In genomic region chr2:174617713-174618112, GRCh38 we compare ENCODE assay signal across 13 cellular contexts. TPM values are rescaled to one million over a fixed set of nuclear protein-coding genes. Genes with fewer than 3 reads are reported as not detected.
DNase-seq lines count a peak whose midpoint lies in the region; ATAC-seq and TF ChIP-seq lines count a peak whose summit lies in the region.
"Had no signal": no experiment of that assay in that cellular context is flagged by ENCODE, and none has a peak within 500 bp of the region (broad histone marks: within the 10 kb centered on the region; RNA-seq: fewer than 3 reads in every experiment).

No MANE protein-coding gene starts in this region.

- H3K27me3 ChIP-seq in tibial artery = no peaks in the 10 kb centered on the region
- H3K27me3 ChIP-seq: brain microvascular endothelial cell had no signal

- H3K36me3 ChIP-seq in tibial artery = no peaks in the 10 kb centered on the region
- H3K36me3 ChIP-seq: brain microvascular endothelial cell had no signal

- no peaks in the 10 kb centered on the region for H3K9me3 ChIP-seq in tibial artery

- H3K27ac Mint-ChIP-seq in activated naive CD4-positive, alpha-beta T cell treated with anti-CD3 and anti-CD28 coated beads, Interleukin-2, amount 50 U/mL, for 24 hours = peak overlapping the region; percentile 97
- H3K27ac Mint-ChIP-seq in activated CD4-positive, alpha-beta memory T cell treated with anti-CD3 and anti-CD28 coated beads, Interleukin-2, amount 10 ng/mL, durations not matched to agents 7 days and 5 days = peak overlapping the region; percentile 90
- peak overlapping the region; percentile 71 for H3K27ac Mint-ChIP-seq in memory B cell

- ATAC-seq in memory B cell (ENCODE audit: low read depth) = no peak

- H3K4me3 ChIP-seq in tibial artery = no peak overlapping the region
- H3K4me3 ChIP-seq: smooth muscle cell had no signal

- DNase-seq in activated naive CD4-positive, alpha-beta T cell treated with Interleukin-2 at 50 U/mL for 16 hours = no peak
- DNase-seq in activated CD4-positive, alpha-beta memory T cell treated with anti-CD3 and anti-CD28 coated beads, Interleukin-2, amount 10 ng/mL, durations not matched to agents 7 days and 5 days = no peak
- DNase-seq in memory B cell (ENCODE audit: low spot score in 2 of 2) = no peak
- DNase-seq in tibial artery = no peak
- no peak for DNase-seq in stimulated activated CD4-positive, alpha-beta T cell treated with anti-CD3 and anti-CD28 coated beads, Interleukin-1b, Interleukin-23, amount 100 ng/mL, for 48 hours
- DNase-seq in GDM1 (lab: John Stamatoyannopoulos, UW) = no peak
- no peak for DNase-seq in NCI-H146 treated with DMSO at 0.1 percent for 48 hours (lab: John Stamatoyannopoulos, UW; ENCODE audit: unreplicated experiment)
- DNase-seq: brain microvascular endothelial cell, HCEC 1CT, NCI-H748 treated with DMSO at 0.1 percent for 48 hours had no signal

- H3K36me3 Mint-ChIP-seq in activated naive CD4-positive, alpha-beta T cell treated with anti-CD3 and anti-CD28 coated beads, Interleukin-2, amount 50 U/mL, for 24 hours = peaks cover 12% of the 10 kb centered on the region
- H3K36me3 Mint-ChIP-seq in activated CD4-positive, alpha-beta memory T cell treated with anti-CD3 and anti-CD28 coated beads, Interleukin-2, amount 10 ng/mL, durations not matched to agents 7 days and 5 days (ENCODE audit: low read depth) = peaks cover 76% of the 10 kb centered on the region
- H3K36me3 Mint-ChIP-seq in memory B cell = peaks cover 16% of the 10 kb centered on the region

- peak overlapping the region; percentile 68 for H3K4me3 Mint-ChIP-seq in activated naive CD4-positive, alpha-beta T cell treated with anti-CD3 and anti-CD28 coated beads, Interleukin-2, amount 50 U/mL, for 24 hours
- H3K4me3 Mint-ChIP-seq in activated CD4-positive, alpha-beta memory T cell treated with anti-CD3 and anti-CD28 coated beads, Interleukin-2, amount 10 ng/mL, durations not matched to agents 7 days and 5 days = peak overlapping the region; percentile 51
- no peak overlapping the region for H3K4me3 Mint-ChIP-seq in memory B cell

- POLR2A ChIA-PET in activated CD4-positive, alpha-beta memory T cell treated with anti-CD3 and anti-CD28 coated beads, Interleukin-2, amount 10 ng/mL, durations not matched to agents 7 days and 5 days (lab: Charles Lee) = interaction anchor here (0.8 to 17.1 kb wide), 10 partner anchors 9 to 551 kb away, joined by 3 to 444 read pairs (median 4); partner anchors contain the start of gene WIPF1

- intact Hi-C loops in tibial artery (cut with DNase I; ENCODE audit: low total_unique reads) = loop anchor here (5.0 kb wide), 1 partner anchor 65 kb away; no protein-coding TSS in a partner anchor

- no peaks in the 10 kb centered on the region for H3K9me3 Mint-ChIP-seq in activated naive CD4-positive, alpha-beta T cell treated with anti-CD3 and anti-CD28 coated beads, Interleukin-2, amount 50 U/mL, for 24 hours
- no peaks in the 10 kb centered on the region for H3K9me3 Mint-ChIP-seq in activated CD4-positive, alpha-beta memory T cell treated with anti-CD3 and anti-CD28 coated beads, Interleukin-2, amount 10 ng/mL, durations not matched to agents 7 days and 5 days
- H3K9me3 Mint-ChIP-seq in memory B cell = no peaks in the 10 kb centered on the region

- H3K4me1 Mint-ChIP-seq in activated naive CD4-positive, alpha-beta T cell treated with anti-CD3 and anti-CD28 coated beads, Interleukin-2, amount 50 U/mL, for 24 hours = peaks cover 82% of the 10 kb centered on the region
- H3K4me1 Mint-ChIP-seq in activated CD4-positive, alpha-beta memory T cell treated with anti-CD3 and anti-CD28 coated beads, Interleukin-2, amount 10 ng/mL, durations not matched to agents 7 days and 5 days = peaks cover 81% of the 10 kb centered on the region
- H3K4me1 Mint-ChIP-seq in memory B cell = peaks cover 52% of the 10 kb centered on the region

- CTCF ChIA-PET in activated CD4-positive, alpha-beta memory T cell treated with anti-CD3 and anti-CD28 coated beads, Interleukin-2, amount 10 ng/mL, durations not matched to agents 7 days and 5 days (lab: Charles Lee) = interaction anchor here (1.1 to 2.4 kb wide), 4 partner anchors 8 to 64 kb away, joined by 3 to 13 read pairs (median 6); no protein-coding TSS in a partner anchor

- TF ChIP-seq CTCF in tibial artery (IDR thresholded peaks at IDR 0.05) = no peak

- H3K27ac ChIP-seq in tibial artery = peak overlapping the region; percentile 80 to 84
- H3K27ac ChIP-seq: brain microvascular endothelial cell had no signal

- H3K27me3 Mint-ChIP-seq in activated naive CD4-positive, alpha-beta T cell treated with anti-CD3 and anti-CD28 coated beads, Interleukin-2, amount 50 U/mL, for 24 hours = no peaks in the 10 kb centered on the region
- no peaks in the 10 kb centered on the region for H3K27me3 Mint-ChIP-seq in activated CD4-positive, alpha-beta memory T cell treated with anti-CD3 and anti-CD28 coated beads, Interleukin-2, amount 10 ng/mL, durations not matched to agents 7 days and 5 days
- no peaks in the 10 kb centered on the region for H3K27me3 Mint-ChIP-seq in memory B cell

- peaks cover 6 to 64% (median 35%) of the 10 kb centered on the region in 4 donors for H3K4me1 ChIP-seq in tibial artery

RNA-seq across cellular contexts. Expression of gene WIPF1, which starts 20.1 kb away (rescaled TPM):
- total RNA-seq in activated CD4-positive, alpha-beta memory T cell treated with anti-CD3 and anti-CD28 coated beads, Interleukin-2, amount 10 ng/mL, durations not matched to agents 7 days and 5 days = 100 to 1,000 TPM; 574 to 590 TPM
- total RNA-seq: HT-29 had no signal
